In the genomic region with DNA sequence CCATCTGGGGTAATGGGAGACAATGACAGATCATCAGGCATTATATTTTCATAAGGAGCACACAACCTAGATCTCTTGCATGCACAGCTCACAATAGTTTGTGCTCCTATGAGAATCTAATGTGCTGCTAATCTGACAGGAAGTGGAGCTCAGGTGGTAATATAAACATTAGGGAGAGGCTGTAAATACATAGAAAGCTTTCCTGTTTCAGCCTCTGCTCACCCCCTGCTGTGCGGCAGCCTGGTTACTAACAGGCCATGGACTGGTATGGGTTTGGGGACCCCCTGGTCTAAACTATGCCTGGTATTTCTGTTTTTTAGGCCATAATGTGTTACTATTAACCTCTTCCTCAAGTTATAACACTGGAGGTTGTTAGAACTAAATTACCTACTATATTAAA, we compare ENCODE assay signal across 21 cellular contexts.
"Had no signal": no experiment of that assay in that cellular context is flagged by ENCODE, and none has a peak within 500 bp of the region (broad histone marks: within the 10 kb centered on the region; RNA-seq: fewer than 3 reads in every experiment).

No MANE protein-coding gene starts in this region.

- H3K27ac Mint-ChIP-seq: activated B cell treated with CpG ODN at 0.5 μM for 24 hours; activated CD8-positive, alpha-beta T cell treated with anti-CD3 and anti-CD28 coated beads, Interleukin-2, amount 10 ng/mL, durations not matched to agents 7 days and 5 days; activated naive CD4-positive, alpha-beta T cell treated with anti-CD3 and anti-CD28 coated beads, Interleukin-2, amount 50 U/mL, for 72 hours; activated T-cell treated with anti-CD3 and anti-CD28 coated beads, Interleukin-2, amount 50 U/mL, for 72 hours; brain; naive thymus-derived CD8-positive, alpha-beta T cell; stimulated activated memory B cell treated with anti-CD40 and anti-IgM and Interleukin-4, amounts not matched to agents 10 μg/mL and 1 μg/mL and 100 μg/mL, for 72 hours had no signal

- ATAC-seq: activated CD8-positive, alpha-beta T cell treated with anti-CD3 and anti-CD28 coated beads, Interleukin-2, amount 10 ng/mL, durations not matched to agents 7 days and 5 days; activated naive CD4-positive, alpha-beta T cell treated with anti-CD3 and anti-CD28 coated beads, Interleukin-2, amount 50 U/mL, for 72 hours; activated T-cell treated with anti-CD3 and anti-CD28 coated beads, Interleukin-2, amount 50 U/mL, for 72 hours; naive thymus-derived CD8-positive, alpha-beta T cell; stimulated activated memory B cell treated with anti-CD40 and anti-IgM and Interleukin-4, amounts not matched to agents 10 μg/mL and 1 μg/mL and 100 μg/mL, for 72 hours had no signal

- H3K4me3 Mint-ChIP-seq: activated B cell treated with CpG ODN at 0.5 μM for 24 hours; activated CD8-positive, alpha-beta T cell treated with anti-CD3 and anti-CD28 coated beads, Interleukin-2, amount 10 ng/mL, durations not matched to agents 7 days and 5 days; activated T-cell treated with anti-CD3 and anti-CD28 coated beads, Interleukin-2, amount 50 U/mL, for 72 hours; brain; naive thymus-derived CD8-positive, alpha-beta T cell; stimulated activated memory B cell treated with anti-CD40 and anti-IgM and Interleukin-4, amounts not matched to agents 10 μg/mL and 1 μg/mL and 100 μg/mL, for 72 hours had no signal

- H3K36me3 Mint-ChIP-seq: activated naive CD4-positive, alpha-beta T cell treated with anti-CD3 and anti-CD28 coated beads, Interleukin-2, amount 50 U/mL, for 72 hours; brain; naive thymus-derived CD8-positive, alpha-beta T cell; stimulated activated memory B cell treated with anti-CD40 and anti-IgM and Interleukin-4, amounts not matched to agents 10 μg/mL and 1 μg/mL and 100 μg/mL, for 72 hours had no signal

- H3K4me1 Mint-ChIP-seq: activated B cell treated with CpG ODN at 0.5 μM for 24 hours; brain; naive thymus-derived CD8-positive, alpha-beta T cell; stimulated activated memory B cell treated with anti-CD40 and anti-IgM and Interleukin-4, amounts not matched to agents 10 μg/mL and 1 μg/mL and 100 μg/mL, for 72 hours had no signal

- DNase-seq: activated B cell treated with CpG ODN at 0.5 μM for 24 hours; activated CD4-positive, alpha-beta T cell treated with anti-CD3 and anti-CD28 coated beads for 48 hours; activated CD8-positive, alpha-beta memory T cell treated with anti-CD3 and anti-CD28 coated beads, Interleukin-2, amount 50 U/mL, for 48 hours; activated CD8-positive, alpha-beta T cell treated with anti-CD3 and anti-CD28 coated beads, Interleukin-2, amount 10 ng/mL, durations not matched to agents 7 days and 5 days; activated gamma-delta T cell; activated T-cell treated with anti-CD3 and anti-CD28 coated beads, Interleukin-2, amount 50 U/mL, for 72 hours; amniotic stem cell; central memory CD4-positive, alpha-beta T cell; hippocampal formation; left ventricle myocardium inferior; naive thymus-derived CD8-positive, alpha-beta T cell; nucleus accumbens; posterior cingulate gyrus; stimulated activated CD4-positive, alpha-beta T cell treated with anti-CD3 and anti-CD28 coated beads, Interleukin-2, amount 100 ng/mL, for 48 hours; thyroid gland; uterus had no signal

- H3K4me3 ChIP-seq: coronary artery, esophagus muscularis mucosa, left ventricle myocardium inferior, thyroid gland, uterus had no signal

- H3K27me3 Mint-ChIP-seq: activated B cell treated with CpG ODN at 0.5 μM for 24 hours; brain; naive thymus-derived CD8-positive, alpha-beta T cell; stimulated activated memory B cell treated with anti-CD40 and anti-IgM and Interleukin-4, amounts not matched to agents 10 μg/mL and 1 μg/mL and 100 μg/mL, for 72 hours had no signal

- H3K9me3 Mint-ChIP-seq: stimulated activated memory B cell treated with anti-CD40 and anti-IgM and Interleukin-4, amounts not matched to agents 10 μg/mL and 1 μg/mL and 100 μg/mL, for 72 hours had no signal
